Comparison of ENCODE assay signal across 8 cellular contexts in genomic region chr10:71213127-71213616, GRCh38. TPM values are rescaled to one million over a fixed set of nuclear protein-coding genes. Genes with fewer than 3 reads are reported as not detected.
DNase-seq lines count a peak whose midpoint lies in the region; ATAC-seq and TF ChIP-seq lines count a peak whose summit lies in the region.

No MANE protein-coding gene starts in this region.

- H3K4me1 ChIP-seq in stomach, result peaks cover 14 to 70% (median 67%) of the 10 kb centered on the region in 4 donors

- H3K36me3 Mint-ChIP-seq in T-helper 17 cell (ENCODE audit: low read depth), result peaks cover 8% of the 10 kb centered on the region
- no peaks in the 10 kb centered on the region for H3K36me3 Mint-ChIP-seq in effector memory CD8-positive, alpha-beta T cell (ENCODE audit: insufficient read depth)

- WGBS in stomach, 5 donors, result 0 to 4% (median 1%) methylated on average over 29 to 36 of the region's 36 CpGs

- intact Hi-C loops in stomach (cut with DNase I; ENCODE audit: low total_unique reads), result no loop called here

- no peaks in the 10 kb centered on the region for H3K9me3 Mint-ChIP-seq in effector memory CD8-positive, alpha-beta T cell

- H3K4me1 Mint-ChIP-seq in T-helper 17 cell, result peaks cover 15% of the 10 kb centered on the region
- peaks cover 6 to 15% of the 10 kb centered on the region in 2 donors for H3K4me1 Mint-ChIP-seq in effector memory CD8-positive, alpha-beta T cell (ENCODE audit: low read depth in 2 of 2)

- peak overlapping the region; percentile 76 to 91 (median 88) for H3K27ac ChIP-seq in stomach

- peak; percentile 26 for ATAC-seq in T-helper 17 cell
- no peak for ATAC-seq in effector memory CD8-positive, alpha-beta T cell (replicated peaks)
- ATAC-seq in HG02852 (IDR thresholded peaks at IDR 0.05; ENCODE audit: unreplicated experiment), result no peak
- no peak for ATAC-seq in HG02840 (IDR thresholded peaks at IDR 0.05; ENCODE audit: low FRiP score, unreplicated experiment)

- TF ChIP-seq CTCF in stomach (IDR thresholded peaks at IDR 0.05), result no peak

- H3K9me3 ChIP-seq in MG63, result no peaks in the 10 kb centered on the region
- H3K9me3 ChIP-seq in T-helper 17 cell (ENCODE audit: control insufficient read depth, low read length, poor library complexity, severe bottlenecking), result no peaks in the 10 kb centered on the region
- no peaks in the 10 kb centered on the region for H3K9me3 ChIP-seq in stomach

- peaks cover 55% of the 10 kb centered on the region for H3K27me3 Mint-ChIP-seq in T-helper 17 cell
- peaks cover 48 to 91% of the 10 kb centered on the region in 2 donors for H3K27me3 Mint-ChIP-seq in effector memory CD8-positive, alpha-beta T cell

- no peaks in the 10 kb centered on the region for H3K36me3 ChIP-seq in MG63
- no peaks in the 10 kb centered on the region for H3K36me3 ChIP-seq in stomach

- DNase-seq in DMS153 treated with DMSO at 0.1 percent for 48 hours (lab: John Stamatoyannopoulos, UW; ENCODE audit: unreplicated experiment), result peak; percentile 81
- DNase-seq in MG63, result peak; percentile 69
- DNase-seq in T-helper 17 cell, result no peak
- DNase-seq in effector memory CD8-positive, alpha-beta T cell, result no peak
- peak; percentile 30 for DNase-seq in medulla oblongata (ENCODE audit: extremely low spot score)
- peak; percentile 79 for DNase-seq in stomach

- H3K27ac Mint-ChIP-seq in T-helper 17 cell, result no peak overlapping the region
- no peak overlapping the region for H3K27ac Mint-ChIP-seq in effector memory CD8-positive, alpha-beta T cell

- H3K4me3 ChIP-seq in MG63 (peak overlapping the region; percentile 73), stomach (peak overlapping the region; percentile 65 to 79 (median 72))

- peak overlapping the region; percentile 75 for H3K4me3 Mint-ChIP-seq in T-helper 17 cell
- H3K4me3 Mint-ChIP-seq in effector memory CD8-positive, alpha-beta T cell, result peak overlapping the region; percentile 66 to 71

- TF ChIP-seq EP300 in stomach (IDR thresholded peaks at IDR 0.05), result no peak

- H3K27me3 ChIP-seq in MG63 (peaks cover 7% of the 10 kb centered on the region; the same call in 1 of the 2 replicates), stomach (peaks cover 0 to 76% (median 12%) of the 10 kb centered on the region in 3 donors)

- TF ChIP-seq POLR2A in stomach (IDR thresholded peaks at IDR 0.05), result no peak

RNA-seq across cellular contexts. Expression of gene UNC5B, which starts 0.8 kb away (rescaled TPM):
- 8.0 and 11.4 TPM in 2 replicates for total RNA-seq in MG63 (2014; rRNA removed; shearing (Covaris generic); ENCODE audit: low replicate concordance)
- total RNA-seq in T-helper 17 cell (not detected), stomach (10 to 100 TPM in 2 of 5 donors, 1 to 10 TPM in 3; 5.5 to 42.9 (median 9.4) TPM)
- 1 to 10 TPM; 1.4 to 3.9 (median 2.0) TPM for polyA plus RNA-seq in stomach

Comparison
In these comparisons a context has a peak if more than half of its experiments do, and no peak if none do; other contexts are left out.
1. DNase-seq: peak in DMS153 treated with DMSO at 0.1 percent for 48 hours (single experiment), MG63 (single experiment), medulla oblongata (single experiment) and stomach (single experiment); none in T-helper 17 cell (0 of 3) and effector memory CD8-positive, alpha-beta T cell (0 of 3).